12 cellular contexts compared by ENCODE assay signal in the genomic region with DNA sequence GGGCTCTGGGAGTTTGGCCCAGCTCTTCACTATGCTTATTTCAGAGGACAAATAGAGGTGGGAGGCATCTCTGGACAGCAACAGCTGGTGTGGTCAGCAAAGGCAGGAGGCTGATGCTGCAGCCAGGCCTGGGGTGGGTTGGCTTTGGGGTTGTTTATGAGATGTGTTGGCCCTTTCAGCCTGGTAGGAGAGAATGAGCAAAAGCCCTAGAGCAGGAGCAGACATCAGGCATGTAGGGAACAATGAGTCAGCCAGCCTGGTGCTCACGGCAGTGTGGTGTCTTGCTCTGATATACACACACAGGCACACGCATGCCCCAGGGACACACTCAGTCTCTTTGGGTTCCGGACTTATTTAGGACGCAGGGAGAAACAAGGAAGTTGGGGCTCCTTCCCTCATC.
DNase-seq lines count a peak whose midpoint lies in the region; ATAC-seq, FAIRE-seq and TF ChIP-seq lines count a peak whose summit lies in the region.
"Had no signal": no experiment of that assay in that cellular context is flagged by ENCODE, and none has a peak within 500 bp of the region (broad histone marks: within the 10 kb centered on the region; RNA-seq: fewer than 3 reads in every experiment).

No MANE protein-coding gene starts in this region.

- peaks cover 7% of the 10 kb centered on the region for H3K9me3 Mint-ChIP-seq in activated naive CD8-positive, alpha-beta T cell treated with anti-CD3 and anti-CD28 coated beads, Interleukin-2, amount 50 U/mL, for 24 hours

- TF ChIP-seq CTCF in RWPE2 (IDR thresholded peaks at IDR 0.05; ENCODE audit: poor library complexity, severe bottlenecking) (no peak), Peyer's patch (IDR thresholded peaks at IDR 0.05) (no peak)

- H3K27me3 ChIP-seq in RWPE2 (ENCODE audit: insufficient read depth, poor library complexity, severe bottlenecking) (no peaks in the 10 kb centered on the region), Peyer's patch (no peaks in the 10 kb centered on the region)

- TF ChIP-seq POLR2A in GM12892 (IDR thresholded peaks at IDR 0.05; ENCODE audit: low read depth, low read length), result no peak
- TF ChIP-seq POLR2A in Peyer's patch (IDR thresholded peaks at IDR 0.05), result no peak

- ATAC-seq in RWPE2 (ENCODE audit: low read depth), result peak; percentile 73
- peak; percentile 98 for ATAC-seq in activated naive CD8-positive, alpha-beta T cell treated with anti-CD3 and anti-CD28 coated beads, Interleukin-2, amount 50 U/mL, for 24 hours
- ATAC-seq in HG03196 (IDR thresholded peaks at IDR 0.05; ENCODE audit: unreplicated experiment), result no peak

- H3K4me1 Mint-ChIP-seq in activated naive CD8-positive, alpha-beta T cell treated with anti-CD3 and anti-CD28 coated beads, Interleukin-2, amount 50 U/mL, for 24 hours, result peaks cover 45% of the 10 kb centered on the region

- H3K4me1 ChIP-seq in RWPE2 (ENCODE audit: insufficient read depth, poor library complexity, severe bottlenecking) (no peaks in the 10 kb centered on the region), Peyer's patch (no peaks in the 10 kb centered on the region)
- H3K4me1 ChIP-seq: parathyroid adenoma had no signal

- H3K36me3 ChIP-seq in RWPE2 (ENCODE audit: low read depth) (no peaks in the 10 kb centered on the region), Peyer's patch (no peaks in the 10 kb centered on the region)

- no peaks in the 10 kb centered on the region for H3K27me3 Mint-ChIP-seq in activated naive CD8-positive, alpha-beta T cell treated with anti-CD3 and anti-CD28 coated beads, Interleukin-2, amount 50 U/mL, for 24 hours

- no peaks in the 10 kb centered on the region for H3K9me3 ChIP-seq in RWPE2 (ENCODE audit: severe bottlenecking)
- H3K9me3 ChIP-seq in Peyer's patch, result no peaks in the 10 kb centered on the region

- H3K4me3 ChIP-seq in RWPE2 (ENCODE audit: severe bottlenecking), result no peak overlapping the region
- no peak overlapping the region for H3K4me3 ChIP-seq in Peyer's patch

- no peak for FAIRE-seq in GM12892 (lab: Jason Lieb, UNC)

- H3K4me3 Mint-ChIP-seq in activated naive CD8-positive, alpha-beta T cell treated with anti-CD3 and anti-CD28 coated beads, Interleukin-2, amount 50 U/mL, for 24 hours, result peak overlapping the region; percentile 30

- H3K27ac ChIP-seq in RWPE2 (ENCODE audit: poor library complexity, severe bottlenecking), result no peak overlapping the region
- no peak overlapping the region for H3K27ac ChIP-seq in Peyer's patch
- H3K27ac ChIP-seq: parathyroid adenoma had no signal

- DNase-seq in AG20443 (ENCODE audit: low spot score), result peak; percentile 17
- DNase-seq in RWPE2 (ENCODE audit: low spot score), result no peak
- DNase-seq in activated naive CD8-positive, alpha-beta T cell treated with anti-CD3 and anti-CD28 coated beads, Interleukin-2, amount 50 U/mL, for 24 hours, result peak; percentile 68
- DNase-seq in stimulated activated CD4-positive, alpha-beta T cell treated with anti-CD3 and anti-CD28 coated beads, Interleukin-12 subunit alpha, Interleukin-12 subunit beta, amount 100 ng/mL, for 48 hours (ENCODE audit: low read depth in 2 of 3, low spot score in 1 of 3), result peak; percentile 37 to 52 (median 50)
- DNase-seq in NCI-H1105 (lab: John Stamatoyannopoulos, UW), result no peak
- DNase-seq in GM12892 (ENCODE audit: insufficient read length), result no peak
- no peak for DNase-seq in Peyer's patch
- DNase-seq: C1 segment of cervical spinal cord, NCI-H2029 treated with DMSO at 0.1 percent for 48 hours, OCI-M1 had no signal

- H3K27ac Mint-ChIP-seq in activated naive CD8-positive, alpha-beta T cell treated with anti-CD3 and anti-CD28 coated beads, Interleukin-2, amount 50 U/mL, for 24 hours, result peak overlapping the region; percentile 95

- peaks cover 26% of the 10 kb centered on the region for H3K36me3 Mint-ChIP-seq in activated naive CD8-positive, alpha-beta T cell treated with anti-CD3 and anti-CD28 coated beads, Interleukin-2, amount 50 U/mL, for 24 hours (ENCODE audit: low read depth)

Comparison
In these comparisons a context has a peak if more than half of its experiments do, and no peak if none do; other contexts are left out.
1. DNase-seq: peak in AG20443 (single experiment), activated naive CD8-positive, alpha-beta T cell treated with anti-CD3 and anti-CD28 coated beads, Interleukin-2, amount 50 U/mL, for 24 hours (single experiment) and stimulated activated CD4-positive, alpha-beta T cell treated with anti-CD3 and anti-CD28 coated beads, Interleukin-12 subunit alpha, Interleukin-12 subunit beta, amount 100 ng/mL, for 48 hours (3 of 3); none in RWPE2 (single experiment), NCI-H1105 (single experiment), GM12892 (single experiment) and Peyer's patch (0 of 3).